In the genomic region with DNA sequence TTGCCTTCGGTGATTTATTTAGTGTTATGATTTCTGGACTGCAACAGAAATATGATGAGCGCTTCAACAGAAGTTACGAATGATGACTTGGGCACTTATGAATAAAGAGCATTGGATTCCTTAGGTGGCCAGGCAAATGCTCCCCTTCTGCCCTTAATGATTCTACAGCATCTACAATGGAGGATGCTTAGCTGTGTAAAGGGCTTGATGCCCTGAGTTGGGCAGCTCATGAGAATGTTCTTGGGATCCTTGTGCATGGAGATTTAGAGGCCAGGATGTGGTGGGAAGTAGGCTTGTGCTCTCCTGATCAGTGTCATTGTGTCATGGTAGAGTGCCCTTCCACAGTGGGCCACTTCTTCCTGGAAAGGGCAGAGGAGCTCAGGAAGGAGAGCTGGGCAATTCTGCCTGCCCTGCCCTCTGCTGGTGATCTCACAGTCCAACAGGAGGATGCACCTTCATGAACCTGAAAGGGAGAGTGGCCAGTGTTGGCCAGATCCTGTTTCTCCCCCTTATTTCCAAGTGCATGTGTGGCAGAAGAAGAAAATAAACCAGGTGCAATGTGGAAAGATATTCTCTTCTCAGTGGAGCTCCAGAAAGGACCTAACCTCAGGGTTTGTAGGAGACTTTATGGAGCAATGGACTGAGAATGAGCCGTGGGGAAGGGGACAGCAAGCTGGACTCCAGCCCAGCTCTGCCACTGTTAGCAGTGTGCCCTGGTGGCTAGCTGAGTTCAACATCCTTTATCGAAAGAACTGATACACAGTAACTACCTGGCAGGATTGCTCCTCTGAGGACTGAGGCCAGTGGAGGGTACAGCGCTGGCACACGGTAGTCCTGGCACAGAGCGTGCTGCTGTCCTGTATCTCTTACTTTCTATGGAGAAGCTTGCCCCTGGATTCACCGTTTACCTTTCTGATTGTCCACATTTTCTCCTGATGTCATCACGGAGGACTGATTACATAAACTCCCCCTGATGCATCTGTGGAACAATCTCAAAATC, we compare ENCODE assay signal across 9 cellular contexts.
DNase-seq lines count a peak whose midpoint lies in the region; ATAC-seq and TF ChIP-seq lines count a peak whose summit lies in the region.
"Had no signal": no experiment of that assay in that cellular context is flagged by ENCODE, and none has a peak within 500 bp of the region (broad histone marks: within the 10 kb centered on the region; RNA-seq: fewer than 3 reads in every experiment).

No MANE protein-coding gene starts in this region.

- POLR2A ChIA-PET in CD8-positive, alpha-beta T cell (lab: Charles Lee): no interaction called here

- TF ChIP-seq POLR2A in gastrocnemius medialis (IDR thresholded peaks at IDR 0.05): no peak

- WGBS in right cardiac atrium: 92% methylated on average over 10 of the region's 10 CpGs

- H3K4me3 Mint-ChIP-seq in CD8-positive, alpha-beta T cell: no peak overlapping the region
- H3K4me3 Mint-ChIP-seq: IgD-negative memory B cell had no signal

- H3K27me3 ChIP-seq in RWPE2 (ENCODE audit: insufficient read depth, poor library complexity, severe bottlenecking) (no peaks in the 10 kb centered on the region), right cardiac atrium (ENCODE audit: control insufficient read depth, insufficient read depth) (no peaks in the 10 kb centered on the region), gastrocnemius medialis (no peaks in the 10 kb centered on the region)
- H3K27me3 ChIP-seq in CD8-positive, alpha-beta T cell (ENCODE audit: insufficient read depth, low read length): no peaks in the 10 kb centered on the region

- DNase-seq in COLO829 (ENCODE audit: low spot score) (peak; percentile 65), GM20000 (ENCODE audit: low spot score) (no peak), RWPE2 (ENCODE audit: low spot score) (no peak), right cardiac atrium (peak in 1 of 3 donors; percentile 30), gastrocnemius medialis (no peak), germinal center (ENCODE audit: low spot score) (no peak)
- no peak for DNase-seq in CD8-positive, alpha-beta T cell
- no peak for DNase-seq in activated effector memory CD4-positive, alpha-beta T cell treated with anti-CD3 and anti-CD28 coated beads, Interleukin-2, amount 50 U/mL, for 16 hours

- no peak overlapping the region for H3K27ac ChIP-seq in RWPE2 (ENCODE audit: poor library complexity, severe bottlenecking)
- H3K27ac ChIP-seq in right cardiac atrium (ENCODE audit: low read length): no peak overlapping the region
- H3K27ac ChIP-seq in gastrocnemius medialis: no peak overlapping the region
- no peak overlapping the region for H3K27ac ChIP-seq in CD8-positive, alpha-beta T cell (ENCODE audit: low read depth, low read length)

- H3K4me3 ChIP-seq in RWPE2 (ENCODE audit: severe bottlenecking) (no peak overlapping the region), right cardiac atrium (ENCODE audit: low read length) (no peak overlapping the region), gastrocnemius medialis (no peak overlapping the region)
- no peak overlapping the region for H3K4me3 ChIP-seq in CD8-positive, alpha-beta T cell (ENCODE audit: low read depth, low read length)

- no peaks in the 10 kb centered on the region for H3K27me3 Mint-ChIP-seq in CD8-positive, alpha-beta T cell (ENCODE audit: low read depth)
- H3K27me3 Mint-ChIP-seq: IgD-negative memory B cell had no signal

- no peaks in the 10 kb centered on the region for H3K4me1 Mint-ChIP-seq in CD8-positive, alpha-beta T cell (ENCODE audit: low read depth)
- H3K4me1 Mint-ChIP-seq: IgD-negative memory B cell had no signal

- H3K9me3 ChIP-seq in RWPE2 (ENCODE audit: severe bottlenecking) (no peaks in the 10 kb centered on the region), right cardiac atrium (ENCODE audit: control insufficient read depth, low read length) (no peaks in the 10 kb centered on the region), gastrocnemius medialis (no peaks in the 10 kb centered on the region)
- H3K9me3 ChIP-seq in CD8-positive, alpha-beta T cell (ENCODE audit: low read length): no peaks in the 10 kb centered on the region

- ATAC-seq in RWPE2 (ENCODE audit: low read depth) (peak; percentile 58), right cardiac atrium (peak; percentile 36 to 66), gastrocnemius medialis (no peak)
- ATAC-seq in CD8-positive, alpha-beta T cell: no peak

- TF ChIP-seq CTCF in GM20000 (IDR thresholded peaks at IDR 0.05; ENCODE audit: extremely low read depth, missing control alignments) (peak; percentile 21), RWPE2 (IDR thresholded peaks at IDR 0.05; ENCODE audit: poor library complexity, severe bottlenecking) (peak; percentile 46), gastrocnemius medialis (IDR thresholded peaks at IDR 0.05 in 4 of 5, conservative IDR thresholded peaks at IDR 0.05 in 1 of 5) (peak in 2 of 5 experiments; percentile 21 to 23)
- no peak for TF ChIP-seq CTCF in CD8-positive, alpha-beta T cell (IDR thresholded peaks at IDR 0.05)

- intact Hi-C loops in right cardiac atrium (cut with DNase I): no loop called here
- intact Hi-C loops in gastrocnemius medialis (cut with DNase I; ENCODE audit: low total_unique reads): no loop called here
- intact Hi-C loops in CD8-positive, alpha-beta T cell (cut with DNase I, micrococcal nuclease): no loop called here

- CTCF ChIA-PET in CD8-positive, alpha-beta T cell (lab: Charles Lee): no interaction called here

- H3K4me1 ChIP-seq in RWPE2 (ENCODE audit: insufficient read depth, poor library complexity, severe bottlenecking) (no peaks in the 10 kb centered on the region), right cardiac atrium (ENCODE audit: control insufficient read depth, insufficient read depth, low read length) (no peaks in the 10 kb centered on the region), gastrocnemius medialis (peaks cover 7 to 9% of the 10 kb centered on the region in 2 donors)
- no peaks in the 10 kb centered on the region for H3K4me1 ChIP-seq in CD8-positive, alpha-beta T cell (ENCODE audit: insufficient read depth, low read length)

- H3K9me3 Mint-ChIP-seq in CD8-positive, alpha-beta T cell: peaks cover 3% of the 10 kb centered on the region

- H3K36me3 Mint-ChIP-seq in CD8-positive, alpha-beta T cell: no peaks in the 10 kb centered on the region
- H3K36me3 Mint-ChIP-seq: IgD-negative memory B cell had no signal

- in situ Hi-C loops in gastrocnemius medialis (cut with MboI; ENCODE audit: low sequenced_read_pairs in 4 of 4): no loop called here

- no peak overlapping the region for H3K27ac Mint-ChIP-seq in CD8-positive, alpha-beta T cell
- H3K27ac Mint-ChIP-seq: IgD-negative memory B cell had no signal

- no peaks in the 10 kb centered on the region for H3K36me3 ChIP-seq in RWPE2 (ENCODE audit: low read depth)
- no peaks in the 10 kb centered on the region for H3K36me3 ChIP-seq in gastrocnemius medialis
- H3K36me3 ChIP-seq in CD8-positive, alpha-beta T cell (ENCODE audit: insufficient read depth, low read length): no peaks in the 10 kb centered on the region

Comparison
In these comparisons a context has a peak if more than half of its experiments do, and no peak if none do; other contexts are left out.
1. ATAC-seq: peak in RWPE2 (single experiment) and right cardiac atrium (2 of 2); none in gastrocnemius medialis (0 of 2) and CD8-positive, alpha-beta T cell (single experiment).